ENCODE assay signal across 19 cellular contexts in genomic region chr14:49114161-49114893, GRCh38.
DNase-seq lines count a peak whose midpoint lies in the region; ATAC-seq and TF ChIP-seq lines count a peak whose summit lies in the region.
"Had no signal": no experiment of that assay in that cellular context is flagged by ENCODE, and none has a peak within 500 bp of the region (broad histone marks: within the 10 kb centered on the region; RNA-seq: fewer than 3 reads in every experiment).

No MANE protein-coding gene starts in this region.

- H3K27me3 ChIP-seq in lung (ENCODE audit: control insufficient read depth, insufficient read depth) (no peaks in the 10 kb centered on the region), upper lobe of left lung (no peaks in the 10 kb centered on the region)

- no peak for TF ChIP-seq EP300 in upper lobe of left lung (IDR thresholded peaks at IDR 0.05)

- no peaks in the 10 kb centered on the region for H3K4me1 ChIP-seq in lung (ENCODE audit: control insufficient read depth in 2 of 2, insufficient read depth in 2 of 2, low read length in 2 of 2)
- no peaks in the 10 kb centered on the region for H3K4me1 ChIP-seq in upper lobe of left lung

- DNase-seq in OCI-M1 (lab: John Stamatoyannopoulos, UW) (peak; percentile 40), cerebellar cortex (ENCODE audit: low spot score) (peak; percentile 4), lung (ENCODE audit: low spot score) (no peak), upper lobe of left lung (peak in 1 of 2 donors; percentile 24), EL (no peak), NCI-H1930 (lab: John Stamatoyannopoulos, UW) (no peak)
- no peak for DNase-seq in activated CD4-positive, alpha-beta T cell treated with anti-CD3 and anti-CD28 coated beads, Interleukin-2, amount 50 U/mL, for 1 hour
- DNase-seq: ACHN; DMS79 treated with DMSO at 0.1 percent for 48 hours; H7; HFFc6; NCI-H1048; NCI-H2081 treated with DMSO at 0.1 percent for 48 hours; NCI-H510A; NCI-H748 treated with DMSO at 0.1 percent for 48 hours; NK-92 treated with Interleukin-12 subunit alpha and Interleukin-12 subunit beta, amount 100 ng/mL, for 24 hours; SHP77 had no signal

- H3K9me3 ChIP-seq in lung (ENCODE audit: control insufficient read depth in 2 of 2, insufficient read depth in 1 of 2, low read length in 1 of 2) (no peaks in the 10 kb centered on the region), upper lobe of left lung (no peaks in the 10 kb centered on the region)

- peak; percentile 62 for ATAC-seq in lung (ENCODE audit: insufficient read depth, low FRiP score)
- peak; percentile 29 to 70 for ATAC-seq in upper lobe of left lung (ENCODE audit: low FRiP score in 2 of 2)

- H3K27ac ChIP-seq in lung (ENCODE audit: low read depth in 1 of 2, low read length in 1 of 2) (no peak overlapping the region), upper lobe of left lung (no peak overlapping the region)
- H3K27ac ChIP-seq: KMS-11, SK-N-MC had no signal

- 51 to 72% methylated on average over 6 of the region's 6 CpGs for WGBS in lung, 2 donors
- WGBS in upper lobe of left lung, 2 donors: 49 to 55% methylated on average over 6 of the region's 6 CpGs

- no peak for TF ChIP-seq POLR2A in upper lobe of left lung (IDR thresholded peaks at IDR 0.05)

- H3K36me3 ChIP-seq in lung (ENCODE audit: control insufficient read depth in 2 of 2, insufficient read depth in 2 of 2, low read length in 2 of 2) (no peaks in the 10 kb centered on the region), upper lobe of left lung (no peaks in the 10 kb centered on the region)

- no peak overlapping the region for H3K4me3 ChIP-seq in lung
- no peak overlapping the region for H3K4me3 ChIP-seq in upper lobe of left lung
- H3K4me3 ChIP-seq: SK-N-MC had no signal

- TF ChIP-seq CTCF in lung (IDR thresholded peaks at IDR 0.05; ENCODE audit: control extremely low read depth, extremely low read depth) (no peak), upper lobe of left lung (IDR thresholded peaks at IDR 0.05) (no peak)

Comparison
In these comparisons a context has a peak if more than half of its experiments do, and no peak if none do; other contexts are left out.
1. DNase-seq: peak in OCI-M1 (single experiment) and cerebellar cortex (single experiment); none in lung (single experiment), EL (single experiment), activated CD4-positive, alpha-beta T cell treated with anti-CD3 and anti-CD28 coated beads, Interleukin-2, amount 50 U/mL, for 1 hour (single experiment) and NCI-H1930 (0 of 2).